Comparison of ENCODE assay signal across 29 cellular contexts in the genomic region with DNA sequence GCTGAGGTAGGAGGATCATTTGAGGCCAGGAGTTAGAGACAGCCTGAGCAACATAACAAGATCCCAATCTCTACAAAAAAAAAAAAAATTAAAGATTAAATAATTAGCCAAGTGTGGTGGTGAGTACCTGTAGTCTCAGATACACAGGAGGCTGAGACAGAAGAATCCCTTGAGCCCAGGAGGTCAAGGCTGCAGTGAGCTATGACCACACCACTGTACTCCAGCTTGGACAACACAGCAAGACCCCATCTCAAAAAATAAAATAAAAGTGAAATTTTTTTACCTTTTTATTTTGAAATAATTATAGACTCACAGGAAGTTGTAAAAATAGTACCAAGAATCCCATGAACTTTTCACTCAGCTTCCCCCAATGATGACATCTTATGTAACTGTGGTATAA.
"Had no signal": no experiment of that assay in that cellular context is flagged by ENCODE, and none has a peak within 500 bp of the region (broad histone marks: within the 10 kb centered on the region; RNA-seq: fewer than 3 reads in every experiment).

No MANE protein-coding gene starts in this region.

- H3K36me3 Mint-ChIP-seq: type B pancreatic cell had no signal

- FAIRE-seq: urothelium cell line had no signal

- H3K4me1 Mint-ChIP-seq: stimulated activated memory B cell treated with anti-CD40 and anti-IgM and Interleukin-4, amounts not matched to agents 10 μg/mL and 1 μg/mL and 100 μg/mL, for 72 hours had no signal

- DNase-seq: stimulated activated CD4-positive, alpha-beta T cell treated with anti-CD3 and anti-CD28 coated beads, Interleukin-2, amount 100 ng/mL, for 48 hours; stimulated activated CD4-positive, alpha-beta T cell treated with anti-CD3 and anti-CD28 coated beads, Interleukin-4, amount 100 ng/mL, for 1 hour; stimulated activated CD4-positive, alpha-beta T cell treated with anti-CD3 and anti-CD28 coated beads, Interleukin-4, amount 100 ng/mL, for 24 hours; stimulated activated CD4-positive, alpha-beta T cell treated with anti-CD3 and anti-CD28 coated beads, Interleukin-4, amount 100 ng/mL, for 4 hours; stimulated activated CD8-positive, alpha-beta memory T cell treated with anti-CD3 and anti-CD28 coated beads, Interleukin-4, amount 100 ng/mL, for 48 hours; stimulated activated naive B cell treated with anti-CD40 and anti-IgM and Interleukin-4, amounts not matched to agents 10 μg/mL and 1 μg/mL and 100 μg/mL, for 72 hours; stimulated activated naive CD4-positive, alpha-beta T cell; stimulated activated naive CD4-positive, alpha-beta T cell treated with Interleukin-2 at 50 U/mL for 16 hours; stimulated activated naive CD8-positive, alpha-beta T cell treated with anti-CD3 and anti-CD28 coated beads, Interleukin-15, amount 100 ng/mL, for 72 hours; stimulated activated naive CD8-positive, alpha-beta T cell treated with anti-CD3 and anti-CD28 coated beads, Interleukin-15, Interleukin-2, amounts not matched to agents 100 U/mL and 50 U/mL, for 24 hours; stomach; substantia nigra; testis; thyroid gland; tibial artery; transverse colon; trophoblast cell; upper lobe of left lung; upper lobe of right lung; uterus had no signal

- H3K4me3 Mint-ChIP-seq: stimulated activated effector memory CD8-positive, alpha-beta T cell treated with anti-CD3 and anti-CD28 coated beads, Interleukin-12 subunit alpha, Interleukin-12 subunit beta, amount 100 ng/mL, for 72 hours; stimulated activated memory B cell treated with anti-CD40 and anti-IgM and Interleukin-4, amounts not matched to agents 10 μg/mL and 1 μg/mL and 100 μg/mL, for 72 hours; stimulated activated naive B cell treated with anti-CD40 and anti-IgM and Interleukin-4, amounts not matched to agents 10 μg/mL and 1 μg/mL and 100 μg/mL, for 72 hours; stimulated activated naive CD8-positive, alpha-beta T cell treated with anti-CD3 and anti-CD28 coated beads, Interleukin-15, amount 100 ng/mL, for 72 hours; stimulated activated naive CD8-positive, alpha-beta T cell treated with anti-CD3 and anti-CD28 coated beads, Interleukin-15, Interleukin-2, amounts not matched to agents 100 ng/mL and 50 ng/mL, for 24 hours; type B pancreatic cell had no signal

- H3K4me3 ChIP-seq: stomach, suprapubic skin, testis, thoracic aorta, thyroid gland, tibial artery, tibial nerve, transverse colon, upper lobe of left lung, upper lobe of right lung, uterus, vagina had no signal

- H3K9me3 Mint-ChIP-seq: stimulated activated effector memory CD8-positive, alpha-beta T cell treated with anti-CD3 and anti-CD28 coated beads, Interleukin-12 subunit alpha, Interleukin-12 subunit beta, amount 100 ng/mL, for 72 hours; stimulated activated memory B cell treated with anti-CD40 and anti-IgM and Interleukin-4, amounts not matched to agents 10 μg/mL and 1 μg/mL and 100 μg/mL, for 72 hours; stimulated activated naive B cell treated with anti-CD40 and anti-IgM and Interleukin-4, amounts not matched to agents 10 μg/mL and 1 μg/mL and 100 μg/mL, for 72 hours; stimulated activated naive CD8-positive, alpha-beta T cell treated with anti-CD3 and anti-CD28 coated beads, Interleukin-15, amount 100 ng/mL, for 72 hours; stimulated activated naive CD8-positive, alpha-beta T cell treated with anti-CD3 and anti-CD28 coated beads, Interleukin-15, Interleukin-2, amounts not matched to agents 100 ng/mL and 50 ng/mL, for 24 hours; type B pancreatic cell had no signal

- H3K4me1 ChIP-seq: uterus had no signal

- H3K27me3 ChIP-seq: stomach, suprapubic skin, testis, thyroid gland, tibial artery, tibial nerve, transverse colon, upper lobe of left lung, upper lobe of right lung, uterus, vagina had no signal

- H3K36me3 ChIP-seq: uterus had no signal

- H3K27ac ChIP-seq: stomach, suprapubic skin, testis, thoracic aorta, thyroid gland, tibial artery, tibial nerve, transverse colon, upper lobe of left lung, upper lobe of right lung, uterus, vagina had no signal

- H3K27me3 Mint-ChIP-seq: stimulated activated memory B cell treated with anti-CD40 and anti-IgM and Interleukin-4, amounts not matched to agents 10 μg/mL and 1 μg/mL and 100 μg/mL, for 72 hours; stimulated activated naive B cell treated with anti-CD40 and anti-IgM and Interleukin-4, amounts not matched to agents 10 μg/mL and 1 μg/mL and 100 μg/mL, for 72 hours; stimulated activated naive CD8-positive, alpha-beta T cell treated with anti-CD3 and anti-CD28 coated beads, Interleukin-15, amount 100 ng/mL, for 72 hours; stimulated activated naive CD8-positive, alpha-beta T cell treated with anti-CD3 and anti-CD28 coated beads, Interleukin-15, Interleukin-2, amounts not matched to agents 100 ng/mL and 50 ng/mL, for 24 hours; type B pancreatic cell had no signal

- ATAC-seq: stimulated activated effector memory CD8-positive, alpha-beta T cell treated with anti-CD3 and anti-CD28 coated beads, Interleukin-12 subunit alpha, Interleukin-12 subunit beta, amount 100 ng/mL, for 72 hours; stimulated activated memory B cell treated with anti-CD40 and anti-IgM and Interleukin-4, amounts not matched to agents 10 μg/mL and 1 μg/mL and 100 μg/mL, for 72 hours; stimulated activated naive B cell treated with anti-CD40 and anti-IgM and Interleukin-4, amounts not matched to agents 10 μg/mL and 1 μg/mL and 100 μg/mL, for 72 hours; stimulated activated naive CD8-positive, alpha-beta T cell treated with anti-CD3 and anti-CD28 coated beads, Interleukin-15, amount 100 ng/mL, for 72 hours; stimulated activated naive CD8-positive, alpha-beta T cell treated with anti-CD3 and anti-CD28 coated beads, Interleukin-15, Interleukin-2, amounts not matched to agents 100 U/mL and 50 U/mL, for 24 hours; upper lobe of right lung had no signal

- H3K9me3 ChIP-seq: stomach, suprapubic skin, testis, thoracic aorta, thyroid gland, tibial artery, tibial nerve, transverse colon, upper lobe of left lung, upper lobe of right lung, uterus, vagina had no signal

- H3K27ac Mint-ChIP-seq: stimulated activated effector memory CD8-positive, alpha-beta T cell treated with anti-CD3 and anti-CD28 coated beads, Interleukin-12 subunit alpha, Interleukin-12 subunit beta, amount 100 ng/mL, for 72 hours; stimulated activated memory B cell treated with anti-CD40 and anti-IgM and Interleukin-4, amounts not matched to agents 10 μg/mL and 1 μg/mL and 100 μg/mL, for 72 hours; stimulated activated naive B cell treated with anti-CD40 and anti-IgM and Interleukin-4, amounts not matched to agents 10 μg/mL and 1 μg/mL and 100 μg/mL, for 72 hours; stimulated activated naive CD8-positive, alpha-beta T cell treated with anti-CD3 and anti-CD28 coated beads, Interleukin-15, amount 100 ng/mL, for 72 hours; stimulated activated naive CD8-positive, alpha-beta T cell treated with anti-CD3 and anti-CD28 coated beads, Interleukin-15, Interleukin-2, amounts not matched to agents 100 ng/mL and 50 ng/mL, for 24 hours; type B pancreatic cell had no signal
